In genomic region chr20:36522412-36522811, GRCh38 we compare ENCODE assay signal across 2 cellular contexts. TPM values are rescaled to one million over a fixed set of nuclear protein-coding genes. Genes with fewer than 3 reads are reported as not detected.
"Had no signal": no experiment of that assay in that cellular context is flagged by ENCODE, and none has a peak within 500 bp of the region (broad histone marks: within the 10 kb centered on the region; RNA-seq: fewer than 3 reads in every experiment).

No MANE protein-coding gene starts in this region.

RNA-seq across cellular contexts. Expression of gene MYL9, which starts 18.9 kb away (rescaled TPM):
- polyA plus RNA-seq: naive thymus-derived CD4-positive, alpha-beta T cell; neural cell had no signal
